ENCODE assay signal across 8 cellular contexts in the genomic region with DNA sequence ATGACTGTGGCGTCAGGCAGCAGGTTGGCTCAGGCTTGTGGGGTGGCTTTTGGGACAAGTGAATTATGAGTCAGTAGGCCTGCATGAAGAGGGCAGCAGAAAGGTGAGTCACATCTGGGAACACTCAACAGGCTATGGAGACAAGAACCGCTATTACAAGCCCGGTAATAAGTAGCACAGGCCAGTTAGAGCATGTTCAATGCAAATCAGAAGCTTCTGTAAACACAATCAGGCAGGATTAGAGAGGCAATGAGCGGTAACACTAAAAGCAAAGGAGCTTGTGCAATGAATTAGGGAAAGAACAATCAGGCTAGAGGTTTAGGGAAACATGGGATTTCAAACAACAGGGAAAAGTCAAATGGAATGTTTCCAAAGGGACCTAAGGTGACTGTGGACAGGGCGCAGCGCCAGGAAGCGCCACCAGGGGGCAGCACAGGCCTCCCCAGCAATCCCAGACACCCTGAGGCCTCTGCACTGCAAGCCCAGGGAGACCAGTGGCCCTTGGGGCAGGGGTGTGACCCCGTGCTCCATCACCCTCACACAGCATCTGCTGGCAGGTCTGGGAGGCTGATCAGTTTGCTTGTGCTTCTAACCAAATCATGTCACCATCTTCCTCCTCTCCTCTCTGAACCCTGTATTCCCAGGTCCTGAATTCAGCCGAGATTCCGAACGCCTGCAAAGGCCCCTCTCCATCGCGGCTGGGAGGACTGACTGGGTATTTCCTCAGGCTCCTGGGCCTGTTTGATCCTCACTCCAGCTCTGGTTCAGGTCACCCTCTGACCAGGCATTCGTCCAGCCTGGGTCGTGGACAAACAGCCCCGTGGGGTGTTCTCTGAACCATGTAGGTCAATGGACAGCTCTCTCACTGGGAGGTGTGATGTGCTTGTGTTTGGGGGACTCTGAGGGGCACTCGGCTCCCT. TPM values are rescaled to one million over a fixed set of nuclear protein-coding genes. Genes with fewer than 3 reads are reported as not detected.
DNase-seq lines count a peak whose midpoint lies in the region; ATAC-seq and TF ChIP-seq lines count a peak whose summit lies in the region.

No MANE protein-coding gene starts in this region.

- H3K36me3 Mint-ChIP-seq in natural killer cell treated with Interleukin-12 subunit alpha and Interleukin-12 subunit beta and Interleukin-15 and Interleukin-18, amount 100 ng/mL, for 72 hours, result no peaks in the 10 kb centered on the region

- no peak for TF ChIP-seq POLR2A in esophagus muscularis mucosa (IDR thresholded peaks at IDR 0.05; ENCODE audit: low read depth)

- H3K9ac ChIP-seq in NT2/D1 (ENCODE audit: insufficient read length, low read depth), result no peak overlapping the region

- TF ChIP-seq EP300 in esophagus muscularis mucosa (IDR thresholded peaks at IDR 0.05), result no peak

- intact Hi-C loops in esophagus muscularis mucosa (cut with DNase I), result loop anchor here (10.0 kb wide), 1 partner anchor 276 kb away; no protein-coding TSS in a partner anchor

- peak; percentile 99 for TF ChIP-seq CTCF in C4-2B (conservative IDR thresholded peaks at IDR 0.05)
- peak; percentile 80 to 100 (median 91) for TF ChIP-seq CTCF in esophagus muscularis mucosa (IDR thresholded peaks at IDR 0.05)

- ATAC-seq in natural killer cell treated with Interleukin-12 subunit alpha and Interleukin-12 subunit beta and Interleukin-15 and Interleukin-18, amount 100 ng/mL, for 72 hours, result peak; percentile 55 to 61
- ATAC-seq in stimulated activated naive CD8-positive, alpha-beta T cell treated with anti-CD3 and anti-CD28 coated beads, Interleukin-15, Interleukin-2, amounts not matched to agents 100 U/mL and 50 U/mL, for 24 hours, result peak; percentile 65

- no peaks in the 10 kb centered on the region for H3K4me1 Mint-ChIP-seq in natural killer cell treated with Interleukin-12 subunit alpha and Interleukin-12 subunit beta and Interleukin-15 and Interleukin-18, amount 100 ng/mL, for 72 hours (ENCODE audit: low read depth in 2 of 2)

- H3K27ac Mint-ChIP-seq in natural killer cell treated with Interleukin-12 subunit alpha and Interleukin-12 subunit beta and Interleukin-15 and Interleukin-18, amount 100 ng/mL, for 72 hours, result no peak overlapping the region

- H3K36me3 ChIP-seq in NT2/D1 (ENCODE audit: insufficient read depth, insufficient read length, low read length), result no peaks in the 10 kb centered on the region
- peaks cover 0 to 23% (median 2%) of the 10 kb centered on the region in 4 donors for H3K36me3 ChIP-seq in esophagus muscularis mucosa

- H3K9me3 ChIP-seq in NT2/D1 (ENCODE audit: insufficient read depth, low read length), result no peaks in the 10 kb centered on the region
- no peaks in the 10 kb centered on the region for H3K9me3 ChIP-seq in esophagus muscularis mucosa

- H3K9me3 Mint-ChIP-seq in natural killer cell treated with Interleukin-12 subunit alpha and Interleukin-12 subunit beta and Interleukin-15 and Interleukin-18, amount 100 ng/mL, for 72 hours, result no peaks in the 10 kb centered on the region

- H3K27me3 Mint-ChIP-seq in natural killer cell treated with Interleukin-12 subunit alpha and Interleukin-12 subunit beta and Interleukin-15 and Interleukin-18, amount 100 ng/mL, for 72 hours, result peaks cover 0 to 7% of the 10 kb centered on the region in 2 donors

- H3K4me1 ChIP-seq in NT2/D1 (ENCODE audit: insufficient read depth, insufficient read length) (peaks cover 7% of the 10 kb centered on the region), esophagus muscularis mucosa (peaks cover 4 to 60% (median 28%) of the 10 kb centered on the region in 4 donors)

- H3K27ac ChIP-seq in C4-2B (no peak overlapping the region), esophagus muscularis mucosa (replicated peaks in 1 of 4) (no peak overlapping the region)

- H3K4me3 ChIP-seq in NT2/D1 (ENCODE audit: insufficient read length, low read depth) (no peak overlapping the region), esophagus muscularis mucosa (no peak overlapping the region)

- no peak overlapping the region for H3K4me3 Mint-ChIP-seq in natural killer cell treated with Interleukin-12 subunit alpha and Interleukin-12 subunit beta and Interleukin-15 and Interleukin-18, amount 100 ng/mL, for 72 hours

- peak; percentile 65 for DNase-seq in GM19240 (ENCODE audit: insufficient read length, low spot score)
- peak; percentile 72 for DNase-seq in HK-2 (ENCODE audit: unreplicated experiment)
- DNase-seq in NT2/D1 (ENCODE audit: low read depth, low spot score), result peak; percentile 57
- DNase-seq in activated T-cell treated with anti-CD3 and anti-CD28 coated beads, Interleukin-2, amount 50 U/mL, for 1 hour, result peak; percentile 66
- no peak for DNase-seq in esophagus muscularis mucosa (ENCODE audit: extremely low spot score)
- DNase-seq in natural killer cell treated with Interleukin-12 subunit alpha and Interleukin-12 subunit beta and Interleukin-15 and Interleukin-18, amount 100 ng/mL, for 72 hours (ENCODE audit: low spot score), result peak; percentile 73
- DNase-seq in stimulated activated naive CD8-positive, alpha-beta T cell treated with anti-CD3 and anti-CD28 coated beads, Interleukin-15, Interleukin-2, amounts not matched to agents 100 U/mL and 50 U/mL, for 24 hours, result peak; percentile 74

- H3K27me3 ChIP-seq in NT2/D1 (ENCODE audit: insufficient read depth, insufficient read length) (no peaks in the 10 kb centered on the region), esophagus muscularis mucosa (no peaks in the 10 kb centered on the region)

- WGBS in esophagus muscularis mucosa, result 74% methylated on average over 15 of the region's 17 CpGs

RNA-seq across cellular contexts. Expression of a gene that starts 50.0 kb away (rescaled TPM):
- 100 to 1,000 TPM; 144 to 202 (median 175) TPM for total RNA-seq in esophagus muscularis mucosa
- total RNA-seq in natural killer cell treated with Interleukin-12 subunit alpha and Interleukin-12 subunit beta and Interleukin-15 and Interleukin-18, amount 100 ng/mL, for 72 hours, result 100 to 1,000 TPM; 103 to 109 TPM
